In genomic region chr12:49567611-49568441, GRCh38 we compare ENCODE assay signal across 1 cellular context.
TF ChIP-seq lines count a peak whose summit lies in the region.

Gene MCRS1, minus strand, starts transcription at chr12:49568142. Its CDS starts 1,411 bp downstream, at chr12:49566731.

TF ChIP-seq in K562, 482 proteins besides CTCF, POLR2A, EP300 and RAD21 (continued from another document and continues in another):
- TF ChIP-seq ZBTB40 (IDR thresholded peaks at IDR 0.05) (peak; percentile 99), ZBTB40 (CRISPR knock-in tag; IDR thresholded peaks at IDR 0.05) (no peak), ILF3 (IDR thresholded peaks at IDR 0.05; ENCODE audit: borderline replicate concordance) (no peak), ZNF431 (CRISPR knock-in tag; IDR thresholded peaks at IDR 0.05) (no peak), JUN (IDR thresholded peaks at IDR 0.05; ENCODE audit: borderline replicate concordance, low read depth, low read length) (no peak; the same call in 1 of the 2 replicates), JUN (CRISPR knock-in tag; IDR thresholded peaks at IDR 0.05; ENCODE audit: borderline replicate concordance) (peak; percentile 73; the same call in 1 of the 2 replicates), KHSRP (IDR thresholded peaks at IDR 0.05) (no peak), SAFB (IDR thresholded peaks at IDR 0.05; ENCODE audit: borderline replicate concordance, low read depth, low read length) (no peak), ZNF184 (CRISPR knock-in tag; IDR thresholded peaks at IDR 0.05) (no peak), GTF2F1 (IDR thresholded peaks at IDR 0.05; ENCODE audit: low read depth, low read length) (no peak; the same call in 1 of the 2 replicates), ZNF699 (CRISPR knock-in tag; IDR thresholded peaks at IDR 0.05; ENCODE audit: insufficient replicate concordance) (no peak), ZEB2 (IDR thresholded peaks at IDR 0.05) (no peak), ARID3B (CRISPR knock-in tag; IDR thresholded peaks at IDR 0.05; ENCODE audit: borderline replicate concordance) (no peak), ZBTB34 (CRISPR knock-in tag; IDR thresholded peaks at IDR 0.05) (no peak), ZNF398 (CRISPR knock-in tag; IDR thresholded peaks at IDR 0.05) (no peak), ZFP36 (IDR thresholded peaks at IDR 0.05; ENCODE audit: low read depth, low read length, partially characterized antibody) (no peak), SNAPC5 (CRISPR knock-in tag; IDR thresholded peaks at IDR 0.05) (no peak), HNRNPL (IDR thresholded peaks at IDR 0.05; ENCODE audit: low read depth, low read length) (no peak), HIVEP1 (CRISPR knock-in tag; IDR thresholded peaks at IDR 0.05) (no peak), MCM2 (IDR thresholded peaks at IDR 0.05; ENCODE audit: low read depth) (no peak), TGIF2 (CRISPR knock-in tag; IDR thresholded peaks at IDR 0.05) (no peak), HNRNPH1 (optimal IDR thresholded peaks at IDR 0.05; ENCODE audit: low read depth, low read length) (no peak), SUPT5H (IDR thresholded peaks at IDR 0.05) (peak; percentile 97), RBFOX2 (IDR thresholded peaks at IDR 0.05; ENCODE audit: low read depth, low read length) (peak; percentile 91), ZNF740 (CRISPR knock-in tag; IDR thresholded peaks at IDR 0.05) (no peak), ZNF740 (tag; IDR thresholded peaks at IDR 0.05) (no peak), TSHZ1 (CRISPR knock-in tag; IDR thresholded peaks at IDR 0.05) (no peak), MLLT1 (IDR thresholded peaks at IDR 0.05) (no peak), ATF3 (IDR thresholded peaks at IDR 0.05) (no peak), ATF3 (CRISPR knock-in tag; conservative IDR thresholded peaks at IDR 0.05) (no peak; the same call in 1 of the 2 replicates), NRF1 (conservative IDR thresholded peaks at IDR 0.05 in 1 of 2, IDR thresholded peaks at IDR 0.05 in 1 of 2) (peak; percentile 100), FOXM1 (IDR thresholded peaks at IDR 0.05; ENCODE audit: low read depth) (peak; percentile 25; the same call in 1 of the 2 replicates), FOXM1 (CRISPR knock-in tag; IDR thresholded peaks at IDR 0.05; ENCODE audit: low read depth) (no peak), RBM17 (IDR thresholded peaks at IDR 0.05; ENCODE audit: borderline replicate concordance, low read depth, low read length) (no peak), U2AF1 (optimal IDR thresholded peaks at IDR 0.05; ENCODE audit: low read depth, low read length) (no peak), MTA2 (IDR thresholded peaks at IDR 0.05; ENCODE audit: low read depth) (peak; percentile 88), NCOA2 (IDR thresholded peaks at IDR 0.05; ENCODE audit: partially characterized antibody in 2 of 2) (no peak), FIP1L1 (IDR thresholded peaks at IDR 0.05; ENCODE audit: low read depth, low read length, poor library complexity, severe bottlenecking) (no peak), TCF7L2 (IDR thresholded peaks at IDR 0.05; ENCODE audit: low read depth, low read length) (no peak), YBX1 (IDR thresholded peaks at IDR 0.05) (no peak), ZFP1 (CRISPR knock-in tag; IDR thresholded peaks at IDR 0.05) (no peak), FOXA1 (IDR thresholded peaks at IDR 0.05; ENCODE audit: borderline replicate concordance) (no peak), GABPA (tag; conservative IDR thresholded peaks at IDR 0.05; ENCODE audit: low read depth) (peak; percentile 100)
